7 cellular contexts compared by ENCODE assay signal in genomic region chr1:77282866-77283539, GRCh38. TPM values are rescaled to one million over a fixed set of nuclear protein-coding genes. Genes with fewer than 3 reads are reported as not detected.
DNase-seq lines count a peak whose midpoint lies in the region; ATAC-seq and TF ChIP-seq lines count a peak whose summit lies in the region.

No MANE protein-coding gene starts in this region.

- H3K36me3 ChIP-seq in aorta (ENCODE audit: control insufficient read depth in 1 of 2, insufficient read depth in 2 of 2, low read length in 1 of 2), result no peaks in the 10 kb centered on the region

- CTCF ChIA-PET in activated CD4-positive, alpha-beta T cell treated with anti-CD3 and anti-CD28 coated beads for 36 hours (lab: Charles Lee), result interaction anchor here (0.6 to 0.7 kb wide), 2 partner anchors 65 to 696 kb away, joined by 3 read pairs; partner anchors contain the start of gene FUBP1

- peak overlapping the region; percentile 45 to 61 for H3K4me3 ChIP-seq in aorta (ENCODE audit: low read length in 2 of 2)

- peak overlapping the region; percentile 64 for H3K27ac Mint-ChIP-seq in activated CD4-positive, alpha-beta T cell treated with anti-CD3 and anti-CD28 coated beads for 36 hours
- H3K27ac Mint-ChIP-seq in nephron progenitor cell, result no peak overlapping the region

- POLR2A ChIA-PET in activated CD4-positive, alpha-beta T cell treated with anti-CD3 and anti-CD28 coated beads for 36 hours (lab: Charles Lee), result no interaction called here

- no peak for TF ChIP-seq CTCF in nephron progenitor cell (IDR thresholded peaks at IDR 0.05)

- no peaks in the 10 kb centered on the region for H3K9me3 Mint-ChIP-seq in activated CD4-positive, alpha-beta T cell treated with anti-CD3 and anti-CD28 coated beads for 36 hours (ENCODE audit: low read depth)
- H3K9me3 Mint-ChIP-seq in nephron progenitor cell, result no peaks in the 10 kb centered on the region

- intact Hi-C loops in activated CD4-positive, alpha-beta T cell treated with anti-CD3 and anti-CD28 coated beads for 36 hours (cut with DNase I, micrococcal nuclease), result loop anchor here (1.0 to 5.0 kb wide), 5 partner anchors 64 to 400 kb away; partner anchors contain the start of genes PIGK (in 2 of the 2) and ZZZ3 (in 2 of the 2)
- intact Hi-C loops in aorta (cut with DNase I), result loop anchor here in 1 of 2 donors (10.0 kb wide), 1 partner anchor 252 kb away; no protein-coding TSS in a partner anchor

- H3K4me1 ChIP-seq in aorta (ENCODE audit: control insufficient read depth in 1 of 2, insufficient read depth in 2 of 2, low read length in 2 of 2), result no peaks in the 10 kb centered on the region

- H3K4me1 Mint-ChIP-seq in activated CD4-positive, alpha-beta T cell treated with anti-CD3 and anti-CD28 coated beads for 36 hours, result peaks cover 32% of the 10 kb centered on the region
- peaks cover 22% of the 10 kb centered on the region for H3K4me1 Mint-ChIP-seq in nephron progenitor cell

- no peak overlapping the region for H3K27ac ChIP-seq in aorta (ENCODE audit: low read depth in 1 of 2, low read length in 2 of 2)

- no peaks in the 10 kb centered on the region for H3K27me3 Mint-ChIP-seq in activated CD4-positive, alpha-beta T cell treated with anti-CD3 and anti-CD28 coated beads for 36 hours
- H3K27me3 Mint-ChIP-seq in nephron progenitor cell (ENCODE audit: low read depth, poor library complexity), result peaks cover 79% of the 10 kb centered on the region

- peak; percentile 59 for DNase-seq in activated CD4-positive, alpha-beta T cell treated with anti-CD3 and anti-CD28 coated beads for 36 hours
- DNase-seq in epidermal melanocyte (ENCODE audit: insufficient read length, low spot score), result peak; percentile 23
- no peak for DNase-seq in nephron progenitor cell
- peak in 1 of 2 donors; percentile 64 for DNase-seq in aorta
- no peak for DNase-seq in GM19240 (ENCODE audit: insufficient read length, low spot score)

- ATAC-seq in HG03159 (IDR thresholded peaks at IDR 0.05; ENCODE audit: unreplicated experiment) (peak; percentile 6), aorta (ENCODE audit: low FRiP score) (no peak), GM18519 (IDR thresholded peaks at IDR 0.05; ENCODE audit: low FRiP score, unreplicated experiment) (no peak)
- ATAC-seq in activated CD4-positive, alpha-beta T cell treated with anti-CD3 and anti-CD28 coated beads for 36 hours, result peak; percentile 25

- H3K4me3 Mint-ChIP-seq in activated CD4-positive, alpha-beta T cell treated with anti-CD3 and anti-CD28 coated beads for 36 hours, result peak overlapping the region; percentile 70
- peak overlapping the region; percentile 75 for H3K4me3 Mint-ChIP-seq in nephron progenitor cell

- no peaks in the 10 kb centered on the region for H3K27me3 ChIP-seq in aorta (ENCODE audit: control insufficient read depth in 1 of 2, insufficient read depth in 2 of 2, low read length in 1 of 2)

- no peaks in the 10 kb centered on the region for H3K9me3 ChIP-seq in aorta (ENCODE audit: control insufficient read depth, low read length)

- H3K36me3 Mint-ChIP-seq in activated CD4-positive, alpha-beta T cell treated with anti-CD3 and anti-CD28 coated beads for 36 hours (ENCODE audit: low read depth), result no peaks in the 10 kb centered on the region
- no peaks in the 10 kb centered on the region for H3K36me3 Mint-ChIP-seq in nephron progenitor cell (ENCODE audit: low read depth)

- WGBS in aorta, 2 donors, result 3% methylated on average over 22 of the region's 22 CpGs

RNA-seq across cellular contexts. Expression of gene AK5, which starts 1.2 kb away (rescaled TPM):
- total RNA-seq in activated CD4-positive, alpha-beta T cell treated with anti-CD3 and anti-CD28 coated beads for 36 hours, result 1 to 10 TPM; 9.9 TPM
- 1 to 10 TPM in 1 of 2 donors, under 1 TPM in 1; 0.71 to 2.1 TPM for total RNA-seq in aorta
- 1 to 10 TPM in 1 of 2 donors, not detected in 1; 8.9 TPM for polyA plus RNA-seq in aorta

Comparison
In these comparisons a context has a peak if more than half of its experiments do, and no peak if none do; other contexts are left out.
1. ATAC-seq: peak in HG03159 (single experiment) and activated CD4-positive, alpha-beta T cell treated with anti-CD3 and anti-CD28 coated beads for 36 hours (single experiment); none in aorta (single experiment) and GM18519 (single experiment).
2. DNase-seq: peak in activated CD4-positive, alpha-beta T cell treated with anti-CD3 and anti-CD28 coated beads for 36 hours (single experiment) and epidermal melanocyte (single experiment); none in nephron progenitor cell (single experiment) and GM19240 (single experiment).